Comparison of ENCODE assay signal across 1 cellular context in the genomic region with DNA sequence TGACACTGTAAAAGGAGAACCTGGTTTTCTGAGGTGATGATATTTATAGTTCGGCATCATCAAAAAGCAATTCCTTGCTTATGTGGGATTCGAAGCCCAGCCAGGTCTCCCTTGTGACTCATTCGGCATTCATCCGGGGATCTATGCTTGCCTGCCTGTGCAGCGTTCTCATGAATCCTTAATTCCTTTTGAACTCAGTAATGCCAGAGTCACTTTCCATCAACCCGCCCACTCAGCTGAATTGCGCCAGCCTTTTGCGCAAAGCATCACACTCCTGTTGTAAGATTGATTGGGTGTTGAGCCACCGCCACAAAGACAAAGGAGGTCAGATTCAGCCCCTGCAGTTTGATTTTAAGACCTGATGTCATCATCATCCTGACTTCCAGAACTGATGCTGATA.
TF ChIP-seq lines count a peak whose summit lies in the region.

No MANE protein-coding gene starts in this region.

TF ChIP-seq in SK-N-SH, 30 proteins besides CTCF, POLR2A, EP300 and RAD21 (continued from another document):
- 0 out of 2 replicates have a peak, but pooled peaks have one; percentile 26 for TF ChIP-seq FOSL2 (IDR thresholded peaks at IDR 0.05; ENCODE audit: borderline replicate concordance, low read depth)
- TF ChIP-seq, protein P1, sequence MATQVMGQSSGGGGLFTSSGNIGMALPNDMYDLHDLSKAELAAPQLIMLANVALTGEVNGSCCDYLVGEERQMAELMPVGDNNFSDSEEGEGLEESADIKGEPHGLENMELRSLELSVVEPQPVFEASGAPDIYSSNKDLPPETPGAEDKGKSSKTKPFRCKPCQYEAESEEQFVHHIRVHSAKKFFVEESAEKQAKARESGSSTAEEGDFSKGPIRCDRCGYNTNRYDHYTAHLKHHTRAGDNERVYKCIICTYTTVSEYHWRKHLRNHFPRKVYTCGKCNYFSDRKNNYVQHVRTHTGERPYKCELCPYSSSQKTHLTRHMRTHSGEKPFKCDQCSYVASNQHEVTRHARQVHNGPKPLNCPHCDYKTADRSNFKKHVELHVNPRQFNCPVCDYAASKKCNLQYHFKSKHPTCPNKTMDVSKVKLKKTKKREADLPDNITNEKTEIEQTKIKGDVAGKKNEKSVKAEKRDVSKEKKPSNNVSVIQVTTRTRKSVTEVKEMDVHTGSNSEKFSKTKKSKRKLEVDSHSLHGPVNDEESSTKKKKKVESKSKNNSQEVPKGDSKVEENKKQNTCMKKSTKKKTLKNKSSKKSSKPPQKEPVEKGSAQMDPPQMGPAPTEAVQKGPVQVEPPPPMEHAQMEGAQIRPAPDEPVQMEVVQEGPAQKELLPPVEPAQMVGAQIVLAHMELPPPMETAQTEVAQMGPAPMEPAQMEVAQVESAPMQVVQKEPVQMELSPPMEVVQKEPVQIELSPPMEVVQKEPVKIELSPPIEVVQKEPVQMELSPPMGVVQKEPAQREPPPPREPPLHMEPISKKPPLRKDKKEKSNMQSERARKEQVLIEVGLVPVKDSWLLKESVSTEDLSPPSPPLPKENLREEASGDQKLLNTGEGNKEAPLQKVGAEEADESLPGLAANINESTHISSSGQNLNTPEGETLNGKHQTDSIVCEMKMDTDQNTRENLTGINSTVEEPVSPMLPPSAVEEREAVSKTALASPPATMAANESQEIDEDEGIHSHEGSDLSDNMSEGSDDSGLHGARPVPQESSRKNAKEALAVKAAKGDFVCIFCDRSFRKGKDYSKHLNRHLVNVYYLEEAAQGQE (IDR thresholded peaks at IDR 0.05; ENCODE audit: low read depth, low read length) = no peak
- 0 out of 2 replicates have a peak, but pooled peaks have one; percentile 16 for TF ChIP-seq TEAD4 (IDR thresholded peaks at IDR 0.05; ENCODE audit: borderline replicate concordance, insufficient read depth)
TF ChIP-seq in SK-N-SH: peak in this region for 5.
